14 cellular contexts compared by ENCODE assay signal in genomic region chr3:143266936-143267335, GRCh38.
DNase-seq lines count a peak whose midpoint lies in the region; ATAC-seq, FAIRE-seq and TF ChIP-seq lines count a peak whose summit lies in the region.
"Had no signal": no experiment of that assay in that cellular context is flagged by ENCODE, and none has a peak within 500 bp of the region (broad histone marks: within the 10 kb centered on the region; RNA-seq: fewer than 3 reads in every experiment).

No MANE protein-coding gene starts in this region.

- no peaks in the 10 kb centered on the region for H3K36me3 Mint-ChIP-seq in stimulated activated effector memory CD8-positive, alpha-beta T cell treated with anti-CD3 and anti-CD28 coated beads, Interleukin-12 subunit alpha, Interleukin-12 subunit beta, amount 100 ng/mL, for 72 hours

- DNase-seq in GM12891 (ENCODE audit: insufficient read length, low spot score), result no peak
- peak; percentile 41 for DNase-seq in SIG-M5 treated with dmso at 0.1 percent for 504 hours (lab: John Stamatoyannopoulos, UW; ENCODE audit: unreplicated experiment)
- no peak for DNase-seq in NCI-H2107 treated with DMSO at 0.1 percent for 48 hours (lab: John Stamatoyannopoulos, UW; ENCODE audit: unreplicated experiment)
- DNase-seq in MG63, result no peak
- DNase-seq in DMS53 treated with DMSO at 0.1 percent for 48 hours (lab: John Stamatoyannopoulos, UW; ENCODE audit: unreplicated experiment), result no peak
- DNase-seq in stimulated activated effector memory CD8-positive, alpha-beta T cell treated with anti-CD3 and anti-CD28 coated beads, Interleukin-12 subunit alpha, Interleukin-12 subunit beta, amount 100 ng/mL, for 72 hours (ENCODE audit: low spot score in 2 of 2), result no peak
- DNase-seq: activated CD8-positive, alpha-beta memory T cell treated with anti-CD3 and anti-CD28 coated beads, Interleukin-2, amount 50 U/mL, for 4 hours; amniotic stem cell; DMS53; left ventricle myocardium inferior; NCI-H2081 had no signal

- no peaks in the 10 kb centered on the region for H3K27me3 ChIP-seq in MG63
- H3K27me3 ChIP-seq: vagina had no signal

- no peak overlapping the region for H3K4me3 ChIP-seq in MG63
- H3K4me3 ChIP-seq: left ventricle myocardium inferior, vagina had no signal

- H3K4me3 Mint-ChIP-seq in stimulated activated effector memory CD8-positive, alpha-beta T cell treated with anti-CD3 and anti-CD28 coated beads, Interleukin-12 subunit alpha, Interleukin-12 subunit beta, amount 100 ng/mL, for 72 hours, result no peak overlapping the region

- peak; percentile 66 for FAIRE-seq in GM12891 (lab: Jason Lieb, UNC)

- no peak overlapping the region for H3K27ac Mint-ChIP-seq in stimulated activated effector memory CD8-positive, alpha-beta T cell treated with anti-CD3 and anti-CD28 coated beads, Interleukin-12 subunit alpha, Interleukin-12 subunit beta, amount 100 ng/mL, for 72 hours

- no peaks in the 10 kb centered on the region for H3K9me3 ChIP-seq in MG63
- H3K9me3 ChIP-seq: left ventricle myocardium inferior, vagina had no signal

- no peaks in the 10 kb centered on the region for H3K9me3 Mint-ChIP-seq in stimulated activated effector memory CD8-positive, alpha-beta T cell treated with anti-CD3 and anti-CD28 coated beads, Interleukin-12 subunit alpha, Interleukin-12 subunit beta, amount 100 ng/mL, for 72 hours

- H3K36me3 ChIP-seq in MG63, result no peaks in the 10 kb centered on the region
- H3K36me3 ChIP-seq: left ventricle myocardium inferior, vagina had no signal

- ATAC-seq in GM19395 (IDR thresholded peaks at IDR 0.05; ENCODE audit: unreplicated experiment) (peak; percentile 76), HG03060 (IDR thresholded peaks at IDR 0.05; ENCODE audit: low read depth, unreplicated experiment) (peak; percentile 87)
- no peak for ATAC-seq in stimulated activated effector memory CD8-positive, alpha-beta T cell treated with anti-CD3 and anti-CD28 coated beads, Interleukin-12 subunit alpha, Interleukin-12 subunit beta, amount 100 ng/mL, for 72 hours

- TF ChIP-seq POLR2A in GM12891 (IDR thresholded peaks at IDR 0.05; ENCODE audit: low read depth, low read length), result no peak

- H3K4me1 Mint-ChIP-seq in stimulated activated effector memory CD8-positive, alpha-beta T cell treated with anti-CD3 and anti-CD28 coated beads, Interleukin-12 subunit alpha, Interleukin-12 subunit beta, amount 100 ng/mL, for 72 hours, result no peaks in the 10 kb centered on the region

TF ChIP-seq in GM12891, 5 proteins besides CTCF, POLR2A, EP300 and RAD21:
- TF ChIP-seq POU2F2 (IDR thresholded peaks at IDR 0.05; ENCODE audit: low read depth, low read length) (no peak), SPI1 (IDR thresholded peaks at IDR 0.05; ENCODE audit: low read depth, low read length) (peak; percentile 84)
